Comparison of ENCODE assay signal across 17 cellular contexts in the genomic region with DNA sequence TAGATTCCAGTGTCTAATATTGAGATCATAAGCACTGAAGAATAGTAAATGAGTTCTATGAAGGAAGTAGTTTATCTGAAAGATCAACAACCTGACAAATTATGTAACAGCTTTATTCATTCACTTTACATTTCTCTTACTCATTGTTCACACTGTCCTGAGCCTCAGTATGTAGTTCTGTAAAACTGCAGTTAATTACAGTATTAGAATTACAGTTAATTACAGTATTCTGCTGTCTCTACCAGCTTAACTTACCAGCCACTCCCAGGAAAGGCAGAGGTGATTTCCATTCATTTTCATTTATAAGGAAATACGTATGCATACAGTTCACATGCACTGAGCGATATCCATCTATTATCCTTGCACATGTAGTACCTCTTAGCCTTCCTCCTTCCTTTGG. TPM values are rescaled to one million over a fixed set of nuclear protein-coding genes. Genes with fewer than 3 reads are reported as not detected.
DNase-seq lines count a peak whose midpoint lies in the region; ATAC-seq and TF ChIP-seq lines count a peak whose summit lies in the region.
"Had no signal": no experiment of that assay in that cellular context is flagged by ENCODE, and none has a peak within 500 bp of the region (broad histone marks: within the 10 kb centered on the region; RNA-seq: fewer than 3 reads in every experiment).

No MANE protein-coding gene starts in this region.

- H3K36me3 ChIP-seq in PC-3 (ENCODE audit: low read depth, low read length) (0 out of 2 replicates have a peak, but pooled peaks cover 4% of the 10 kb centered on the region), heart right ventricle (peaks cover 0 to 68% (median 2%) of the 10 kb centered on the region in 9 donors)
- H3K36me3 ChIP-seq: colonic mucosa had no signal

- no peaks in the 10 kb centered on the region for H3F3A ChIP-seq in PC-3 (ENCODE audit: low read length, unreplicated experiment)

- H2AFZ ChIP-seq in PC-3 (ENCODE audit: low read length): no peak overlapping the region

- CTCF ChIA-PET in PC-3 (lab: Charles Lee): no interaction called here

- H3K9me3 ChIP-seq in PC-3 (ENCODE audit: low read length) (no peaks in the 10 kb centered on the region), heart right ventricle (no peaks in the 10 kb centered on the region)
- H3K9me3 ChIP-seq: colonic mucosa had no signal

- no peak for DNase-seq in LNCaP clone FGC (ENCODE audit: low read depth)
- no peak for DNase-seq in PC-3
- DNase-seq in epithelial cell of prostate (ENCODE audit: low read depth, low spot score): no peak
- DNase-seq in heart right ventricle: no peak
- DNase-seq in substantia nigra (lab: John Stamatoyannopoulos, UW): no peak
- DNase-seq: activated gamma-delta T cell; colonic mucosa; foreskin melanocyte; HFFc6; left cardiac atrium; occipital lobe; stimulated activated CD4-positive, alpha-beta T cell treated with anti-CD3 and anti-CD28 coated beads, Interleukin-1b, Interleukin-23, amount 100 ng/mL, for 48 hours; T-cell had no signal

- POLR2A ChIA-PET in PC-3 (lab: Charles Lee; ENCODE audit: unreplicated experiment): no interaction called here

- intact Hi-C loops in PC-3 (cut with micrococcal nuclease): no loop called here
- intact Hi-C loops in heart right ventricle (cut with DNase I): no loop called here

- peaks cover 11% of the 10 kb centered on the region for H3K79me2 ChIP-seq in PC-3 (ENCODE audit: low read length)

- no peak overlapping the region for H3K9ac ChIP-seq in PC-3 (ENCODE audit: low read length)

- H3K4me1 ChIP-seq in PC-3 (ENCODE audit: insufficient read depth, low read length) (peaks cover 25% of the 10 kb centered on the region), heart right ventricle (peaks cover 0 to 28% (median 1%) of the 10 kb centered on the region in 9 donors)
- H3K4me1 ChIP-seq: colonic mucosa had no signal

- TF ChIP-seq CTCF in 22Rv1 (IDR thresholded peaks at IDR 0.05): no peak
- TF ChIP-seq CTCF in LNCaP clone FGC (IDR thresholded peaks at IDR 0.05; ENCODE audit: control insufficient read depth, extremely low read depth, insufficient read depth): no peak
- no peak for TF ChIP-seq CTCF in PC-3 (conservative IDR thresholded peaks at IDR 0.05; ENCODE audit: low read depth, low read length)
- TF ChIP-seq CTCF in heart right ventricle (IDR thresholded peaks at IDR 0.05): no peak

- H3K27ac ChIP-seq in 22Rv1 (0 out of 2 replicates have a peak overlapping the region, but pooled peaks have one; percentile 22), PC-3 (ENCODE audit: low read length) (no peak overlapping the region), epithelial cell of prostate (peak overlapping the region; percentile 8), heart right ventricle (no peak overlapping the region), substantia nigra (ENCODE audit: low read depth, low read length, poor library complexity, severe bottlenecking) (no peak overlapping the region)
- H3K27ac ChIP-seq: colonic mucosa had no signal

- H4K20me1 ChIP-seq in PC-3 (ENCODE audit: low read length): no peaks in the 10 kb centered on the region

- H3K4me3 ChIP-seq in LNCaP clone FGC (ENCODE audit: low read depth, low read length) (peak overlapping the region; percentile 34), PC-3 (ENCODE audit: low read length) (no peak overlapping the region), heart right ventricle (no peak overlapping the region)
- H3K4me3 ChIP-seq: colonic mucosa had no signal

- peak overlapping the region; percentile 23; the same call in 1 of the 2 replicates for H3K4me2 ChIP-seq in PC-3 (ENCODE audit: low read length)

- BruUV-seq in PC-3 (replicated peaks; lab: Mats Ljungman, UMichigan): no TSS peak

- no peaks in the 10 kb centered on the region for H3K9me2 ChIP-seq in PC-3 (replicated peaks; ENCODE audit: low read length)

- no peaks in the 10 kb centered on the region for H3K27me3 ChIP-seq in PC-3 (ENCODE audit: low read length)
- H3K27me3 ChIP-seq in heart right ventricle: no peaks in the 10 kb centered on the region
- H3K27me3 ChIP-seq: colonic mucosa had no signal

- ATAC-seq in PC-3 (no peak), HG02798 (IDR thresholded peaks at IDR 0.05; ENCODE audit: poor library complexity, unreplicated experiment) (no peak), GM19035 (IDR thresholded peaks at IDR 0.05; ENCODE audit: unreplicated experiment) (no peak), heart right ventricle (no peak)
- ATAC-seq: left cardiac atrium, sciatic nerve had no signal

- WGBS in heart right ventricle, 2 donors: 87 to 88% methylated on average over 2 of the region's 2 CpGs

RNA-seq across cellular contexts. Expression of gene NFKB1, which starts 32.8 kb away (rescaled TPM):
- total RNA-seq in PC-3 (2014; rRNA removed) (22.2 and 22.4 TPM in 2 replicates), heart right ventricle (10 to 100 TPM; 17.0 to 30.3 (median 20.6) TPM)
- 1 to 10 TPM; 4.5 to 7.9 TPM for polyA plus RNA-seq in heart right ventricle

Comparison
In these comparisons a context has a peak if more than half of its experiments do, and no peak if none do; other contexts are left out.
1. H3K27ac ChIP-seq: peak in 22Rv1 (single experiment) and epithelial cell of prostate (single experiment); none in PC-3 (single experiment), heart right ventricle (0 of 10) and substantia nigra (single experiment).